In the genomic region with DNA sequence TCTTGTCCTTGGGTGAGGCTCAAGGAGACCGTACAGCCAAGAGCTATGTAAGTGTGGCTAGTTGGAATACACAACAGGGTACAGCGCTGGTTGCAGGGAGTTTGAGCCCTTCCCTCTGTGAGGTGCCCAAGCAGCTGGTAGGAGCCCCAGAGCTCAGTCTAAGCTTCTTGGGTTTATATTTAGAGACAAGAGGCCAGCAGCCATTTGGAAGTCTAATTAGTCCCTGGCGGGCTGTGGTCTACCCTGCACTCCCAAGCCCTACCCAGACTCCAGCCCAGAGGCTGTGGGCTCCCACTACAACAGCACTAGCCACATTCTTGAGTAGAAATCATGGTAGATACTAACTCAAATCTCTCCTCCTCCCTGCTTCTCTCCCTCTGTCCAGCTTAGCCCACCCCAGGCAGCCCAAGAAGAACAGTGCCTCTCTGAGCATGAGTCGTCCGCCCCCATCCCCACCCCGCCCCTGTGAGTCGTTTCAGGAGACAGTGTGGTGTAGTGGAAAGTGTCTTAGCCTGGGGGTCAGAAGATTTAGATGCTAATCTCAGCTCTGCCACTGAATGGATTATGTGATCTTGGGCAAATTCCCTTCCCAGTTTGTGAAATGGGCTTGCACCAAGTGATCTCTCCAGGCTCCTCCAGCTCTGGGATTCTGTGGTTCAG, we compare ENCODE assay signal across 17 cellular contexts. TPM values are rescaled to one million over a fixed set of nuclear protein-coding genes. Genes with fewer than 3 reads are reported as not detected.
A peak's percentile ranks its signal among the peaks of the same experiment; 100 is the strongest.
DNase-seq lines count a peak whose midpoint lies in the region; ATAC-seq, FAIRE-seq and TF ChIP-seq lines count a peak whose summit lies in the region.
"Had no signal": no experiment of that assay in that cellular context is flagged by ENCODE, and none has a peak within 500 bp of the region (broad histone marks: within the 10 kb centered on the region; RNA-seq: fewer than 3 reads in every experiment).

No MANE protein-coding gene starts in this region.

- no peak for FAIRE-seq in small intestine (lab: Jason Lieb, UNC)
- FAIRE-seq: astrocyte had no signal

- H3K36me3 ChIP-seq in WERI-Rb-1: peaks cover 50% of the 10 kb centered on the region
- H3K36me3 ChIP-seq in small intestine (ENCODE audit: control insufficient read depth in 2 of 2, insufficient read depth in 2 of 2, low read length in 2 of 2): peaks cover 3 to 18% of the 10 kb centered on the region in 2 donors
- H3K36me3 ChIP-seq: neural progenitor cell had no signal

- H3K27ac ChIP-seq in WERI-Rb-1 (peak overlapping the region; percentile 72), small intestine (ENCODE audit: low read depth in 1 of 2, low read length in 1 of 2) (no peak overlapping the region)
- H3K27ac ChIP-seq: BLaER1, left lung, neural progenitor cell had no signal

- peak; percentile 51 for DNase-seq in stimulated activated CD4-positive, alpha-beta T cell treated with anti-CD3 and anti-CD28 coated beads, Interleukin-15, amount 100 ng/mL, for 24 hours
- no peak for DNase-seq in stimulated activated CD4-positive, alpha-beta T cell treated with anti-CD3 and anti-CD28 coated beads, Interleukin-2, amount 100 ng/mL, for 48 hours
- DNase-seq in WERI-Rb-1 (peak; percentile 62), islet precursor cell (peak; percentile 89), hepatic stellate cell (ENCODE audit: low spot score) (no peak), small intestine (no peak), AML-193 (lab: John Stamatoyannopoulos, UW) (no peak)
- DNase-seq: activated CD8-positive, alpha-beta memory T cell treated with anti-CD3 and anti-CD28 coated beads for 24 hours; GF-D8; Kasumi-1; left lung; NCI-H2171 treated with DMSO at 0.1 percent for 48 hours; T-helper 1 cell had no signal

- TF ChIP-seq CTCF in WERI-Rb-1 (IDR thresholded peaks at IDR 0.05; ENCODE audit: low read depth, low read length): no peak

- no peaks in the 10 kb centered on the region for H3K9me3 ChIP-seq in WERI-Rb-1 (ENCODE audit: severe bottlenecking)
- no peaks in the 10 kb centered on the region for H3K9me3 ChIP-seq in small intestine (ENCODE audit: control insufficient read depth, low read depth)
- H3K9me3 ChIP-seq: BLaER1, left lung had no signal

- ATAC-seq in GM21367 (IDR thresholded peaks at IDR 0.05; ENCODE audit: unreplicated experiment): no peak
- ATAC-seq: left lung had no signal

- no peaks in the 10 kb centered on the region for H3K4me1 ChIP-seq in small intestine (ENCODE audit: control insufficient read depth in 2 of 2, insufficient read depth in 1 of 2, low read depth in 1 of 2, low read length in 1 of 2)
- H3K4me1 ChIP-seq: neural progenitor cell had no signal

- no peak overlapping the region for H3K4me3 ChIP-seq in WERI-Rb-1 (ENCODE audit: low read depth, low read length)
- no peak overlapping the region for H3K4me3 ChIP-seq in small intestine (ENCODE audit: low read depth in 1 of 2, low read length in 2 of 2)
- H3K4me3 ChIP-seq: BLaER1, left lung, neural progenitor cell had no signal

- no peaks in the 10 kb centered on the region for H3K27me3 ChIP-seq in WERI-Rb-1 (ENCODE audit: insufficient read depth, low read depth, severe bottlenecking)
- H3K27me3 ChIP-seq in small intestine (ENCODE audit: control insufficient read depth in 2 of 2, insufficient read depth in 2 of 2, low read length in 2 of 2): no peaks in the 10 kb centered on the region
- H3K27me3 ChIP-seq: BLaER1, left lung, neural progenitor cell had no signal

- 82 to 86% (median 82%) methylated on average over 7 of the region's 7 CpGs for WGBS in small intestine, 3 donors

RNA-seq across cellular contexts. Expression of gene EIF2S2, which starts 37.8 kb away (rescaled TPM):
- polyA plus RNA-seq in small intestine: 10 to 100 TPM; 41.4 to 93.5 (median 62.7) TPM

Comparison
In these comparisons a context has a peak if more than half of its experiments do, and no peak if none do; other contexts are left out.
1. DNase-seq: peak in stimulated activated CD4-positive, alpha-beta T cell treated with anti-CD3 and anti-CD28 coated beads, Interleukin-15, amount 100 ng/mL, for 24 hours (single experiment), WERI-Rb-1 (single experiment) and islet precursor cell (single experiment); none in stimulated activated CD4-positive, alpha-beta T cell treated with anti-CD3 and anti-CD28 coated beads, Interleukin-2, amount 100 ng/mL, for 48 hours (0 of 2), hepatic stellate cell (single experiment), small intestine (single experiment) and AML-193 (0 of 2).